1 cellular context compared by ENCODE assay signal in genomic region chr2:84958135-84959044, GRCh38.
TF ChIP-seq lines count a peak whose summit lies in the region.

No MANE protein-coding gene starts in this region.

TF ChIP-seq in SK-N-SH, 30 proteins besides CTCF, POLR2A, EP300 and RAD21 (continued from another document):
- no peak for TF ChIP-seq USF1 (IDR thresholded peaks at IDR 0.05; ENCODE audit: borderline replicate concordance, low read depth)
- peak; percentile 74 for TF ChIP-seq TCF12 (IDR thresholded peaks at IDR 0.05)
- TF ChIP-seq FOSL2 (IDR thresholded peaks at IDR 0.05; ENCODE audit: borderline replicate concordance, low read depth) = peak; percentile 48; the same call in 1 of the 2 replicates
- peak; percentile 67; the same call in 1 of the 2 replicates for TF ChIP-seq REST (IDR thresholded peaks at IDR 0.05; ENCODE audit: low read depth, low read length)
- no peak for TF ChIP-seq ELF1 (IDR thresholded peaks at IDR 0.05)
- TF ChIP-seq EZH2phosphoT487 (IDR thresholded peaks at IDR 0.05; ENCODE audit: borderline replicate concordance, low read depth) = no peak
- no peak for TF ChIP-seq NRF1 (IDR thresholded peaks at IDR 0.05; ENCODE audit: low read depth, low read length)
- no peak for TF ChIP-seq USF2 (IDR thresholded peaks at IDR 0.05; ENCODE audit: borderline replicate concordance, low read depth, low read length)
- peak; percentile 38 for TF ChIP-seq JUND (IDR thresholded peaks at IDR 0.05)
- TF ChIP-seq TEAD4 (IDR thresholded peaks at IDR 0.05; ENCODE audit: borderline replicate concordance, insufficient read depth) = peak; percentile 94
- TF ChIP-seq RFX5 (IDR thresholded peaks at IDR 0.05; ENCODE audit: low read length) = no peak
- 0 out of 2 replicates have a peak, but pooled peaks have one; percentile 12 for TF ChIP-seq ZBTB33 (IDR thresholded peaks at IDR 0.05; ENCODE audit: borderline replicate concordance, low read depth)
- TF ChIP-seq RCOR1 (IDR thresholded peaks at IDR 0.05; ENCODE audit: low read length) = no peak
- peak; percentile 11; the same call in 1 of the 2 replicates for TF ChIP-seq POLR2AphosphoS5 (IDR thresholded peaks at IDR 0.05; ENCODE audit: low read depth, low read length)
- TF ChIP-seq RXRA (IDR thresholded peaks at IDR 0.05; ENCODE audit: borderline replicate concordance, low read depth) = peak; percentile 65
- TF ChIP-seq MEF2A (IDR thresholded peaks at IDR 0.05; ENCODE audit: borderline replicate concordance, low read depth) = 0 out of 2 replicates have a peak, but pooled peaks have one; percentile 16
- no peak for TF ChIP-seq YY1 (IDR thresholded peaks at IDR 0.05; ENCODE audit: low read depth)
